9 cellular contexts compared by ENCODE assay signal in the genomic region with DNA sequence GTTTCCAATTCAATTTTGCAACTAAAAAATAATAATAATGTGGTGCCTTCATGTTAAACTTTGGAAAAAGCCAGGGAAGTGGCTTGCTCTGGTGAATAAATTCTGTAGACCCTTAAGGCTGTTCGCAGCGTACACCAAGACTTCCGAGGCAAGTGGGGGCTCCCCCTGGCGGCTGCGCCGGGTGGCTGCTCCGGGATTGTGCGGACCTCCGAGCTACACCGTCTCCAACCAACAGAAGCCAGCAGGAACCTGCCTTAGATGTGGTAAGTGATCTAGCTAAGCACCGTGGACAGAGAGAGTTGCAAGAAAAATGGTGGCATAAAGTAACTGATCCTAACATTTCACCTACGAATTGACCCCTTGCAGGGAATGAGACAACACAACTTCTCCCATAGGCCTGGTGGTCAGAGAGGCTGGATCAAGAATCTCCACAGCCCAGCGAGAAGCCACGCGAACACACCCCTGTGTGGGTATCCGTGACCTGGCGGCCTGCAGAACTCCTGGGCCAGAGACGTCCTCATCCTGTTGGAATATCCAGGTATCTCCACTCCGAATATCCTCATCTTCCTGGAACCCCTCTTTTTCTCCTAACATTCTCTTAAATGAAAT.
DNase-seq lines count a peak whose midpoint lies in the region; ATAC-seq and TF ChIP-seq lines count a peak whose summit lies in the region.
"Had no signal": no experiment of that assay in that cellular context is flagged by ENCODE, and none has a peak within 500 bp of the region (broad histone marks: within the 10 kb centered on the region; RNA-seq: fewer than 3 reads in every experiment).

No MANE protein-coding gene starts in this region.

- H3K4me3 Mint-ChIP-seq in GM23338, result peak overlapping the region; percentile 78

- no peak overlapping the region for H3K27ac ChIP-seq in GM23338 (ENCODE audit: low read depth)

- H3K27ac Mint-ChIP-seq in GM23338, result no peak overlapping the region
- H3K27ac Mint-ChIP-seq: activated naive CD4-positive, alpha-beta T cell treated with anti-CD3 and anti-CD28 coated beads, Interleukin-2, amount 50 U/mL, for 72 hours had no signal

- H3K36me3 Mint-ChIP-seq in GM23338 (ENCODE audit: low read depth), result peaks cover 19% of the 10 kb centered on the region
- H3K36me3 Mint-ChIP-seq: activated naive CD4-positive, alpha-beta T cell treated with anti-CD3 and anti-CD28 coated beads, Interleukin-2, amount 50 U/mL, for 72 hours had no signal

- peaks cover 4% of the 10 kb centered on the region for H3K27me3 Mint-ChIP-seq in GM23338 (ENCODE audit: insufficient read depth, low read depth, poor library complexity)

- H3K4me3 ChIP-seq in GM23338, result peak overlapping the region; percentile 50

- H3K4me1 Mint-ChIP-seq in GM23338, result peaks cover 3% of the 10 kb centered on the region

- TF ChIP-seq POLR2A in erythroblast (IDR thresholded peaks at IDR 0.05; ENCODE audit: low read length), result no peak

- DNase-seq in ELR (ENCODE audit: low read depth), result peak; percentile 53
- DNase-seq in GM23338 (ENCODE audit: low spot score), result peak; percentile 83
- DNase-seq in NAMALWA (ENCODE audit: low spot score), result peak; percentile 44
- DNase-seq in activated CD8-positive, alpha-beta memory T cell treated with anti-CD3 and anti-CD28 coated beads for 24 hours, result peak; percentile 75
- DNase-seq in erythroblast (lab: John Stamatoyannopoulos, UW), result peak; percentile 39 to 56
- DNase-seq in mucosa of gallbladder (ENCODE audit: low spot score), result peak; percentile 78
- DNase-seq in stimulated activated CD8-positive, alpha-beta memory T cell treated with anti-CD3 and anti-CD28 coated beads, Interleukin-7, amount 100 ng/mL, for 24 hours (ENCODE audit: low read depth), result peak; percentile 38
- DNase-seq in NK-92 treated with Interleukin-12 subunit alpha and Interleukin-12 subunit beta, amount 100 ng/mL, for 24 hours (lab: John Stamatoyannopoulos, UW), result no peak

- peak overlapping the region; percentile 78 for H3K4me2 ChIP-seq in GM23338

- H2AFZ ChIP-seq in GM23338, result peak overlapping the region; percentile 89

- H3K36me3 ChIP-seq in GM23338 (ENCODE audit: insufficient read depth), result 0 out of 2 replicates have a peak, but pooled peaks cover 6% of the 10 kb centered on the region

- H3K9me2 ChIP-seq in GM23338 (ENCODE audit: insufficient read depth), result peaks cover 2% of the 10 kb centered on the region

- peak; percentile 90 to 95 for TF ChIP-seq CTCF in GM23338 (conservative IDR thresholded peaks at IDR 0.05; ENCODE audit: low read depth in 2 of 2)

- no peaks in the 10 kb centered on the region for H3K79me2 ChIP-seq in GM23338 (replicated peaks; ENCODE audit: insufficient read depth)

- no peaks in the 10 kb centered on the region for H3F3A ChIP-seq in GM23338 (replicated peaks; ENCODE audit: low read depth)

- H3K4me1 ChIP-seq in GM23338 (ENCODE audit: insufficient read depth), result no peaks in the 10 kb centered on the region

- H3K27me3 ChIP-seq in GM23338 (ENCODE audit: insufficient read depth), result no peaks in the 10 kb centered on the region

- no peaks in the 10 kb centered on the region for H4K20me1 ChIP-seq in GM23338 (replicated peaks; ENCODE audit: insufficient read depth)

- peaks cover 25% of the 10 kb centered on the region for H3K9me3 Mint-ChIP-seq in GM23338

- peak; percentile 100 for ATAC-seq in GM23338

TF ChIP-seq in GM23338, 12 proteins besides CTCF, POLR2A, EP300 and RAD21:
- TF ChIP-seq NANOG (IDR thresholded peaks at IDR 0.05; ENCODE audit: borderline replicate concordance) (no peak), CREB1 (CRISPR knock-in tag; IDR thresholded peaks at IDR 0.05; ENCODE audit: low read depth) (no peak), STAT1 (IDR thresholded peaks at IDR 0.05; ENCODE audit: unreplicated experiment) (no peak)
- TF ChIP-seq, protein P1, sequence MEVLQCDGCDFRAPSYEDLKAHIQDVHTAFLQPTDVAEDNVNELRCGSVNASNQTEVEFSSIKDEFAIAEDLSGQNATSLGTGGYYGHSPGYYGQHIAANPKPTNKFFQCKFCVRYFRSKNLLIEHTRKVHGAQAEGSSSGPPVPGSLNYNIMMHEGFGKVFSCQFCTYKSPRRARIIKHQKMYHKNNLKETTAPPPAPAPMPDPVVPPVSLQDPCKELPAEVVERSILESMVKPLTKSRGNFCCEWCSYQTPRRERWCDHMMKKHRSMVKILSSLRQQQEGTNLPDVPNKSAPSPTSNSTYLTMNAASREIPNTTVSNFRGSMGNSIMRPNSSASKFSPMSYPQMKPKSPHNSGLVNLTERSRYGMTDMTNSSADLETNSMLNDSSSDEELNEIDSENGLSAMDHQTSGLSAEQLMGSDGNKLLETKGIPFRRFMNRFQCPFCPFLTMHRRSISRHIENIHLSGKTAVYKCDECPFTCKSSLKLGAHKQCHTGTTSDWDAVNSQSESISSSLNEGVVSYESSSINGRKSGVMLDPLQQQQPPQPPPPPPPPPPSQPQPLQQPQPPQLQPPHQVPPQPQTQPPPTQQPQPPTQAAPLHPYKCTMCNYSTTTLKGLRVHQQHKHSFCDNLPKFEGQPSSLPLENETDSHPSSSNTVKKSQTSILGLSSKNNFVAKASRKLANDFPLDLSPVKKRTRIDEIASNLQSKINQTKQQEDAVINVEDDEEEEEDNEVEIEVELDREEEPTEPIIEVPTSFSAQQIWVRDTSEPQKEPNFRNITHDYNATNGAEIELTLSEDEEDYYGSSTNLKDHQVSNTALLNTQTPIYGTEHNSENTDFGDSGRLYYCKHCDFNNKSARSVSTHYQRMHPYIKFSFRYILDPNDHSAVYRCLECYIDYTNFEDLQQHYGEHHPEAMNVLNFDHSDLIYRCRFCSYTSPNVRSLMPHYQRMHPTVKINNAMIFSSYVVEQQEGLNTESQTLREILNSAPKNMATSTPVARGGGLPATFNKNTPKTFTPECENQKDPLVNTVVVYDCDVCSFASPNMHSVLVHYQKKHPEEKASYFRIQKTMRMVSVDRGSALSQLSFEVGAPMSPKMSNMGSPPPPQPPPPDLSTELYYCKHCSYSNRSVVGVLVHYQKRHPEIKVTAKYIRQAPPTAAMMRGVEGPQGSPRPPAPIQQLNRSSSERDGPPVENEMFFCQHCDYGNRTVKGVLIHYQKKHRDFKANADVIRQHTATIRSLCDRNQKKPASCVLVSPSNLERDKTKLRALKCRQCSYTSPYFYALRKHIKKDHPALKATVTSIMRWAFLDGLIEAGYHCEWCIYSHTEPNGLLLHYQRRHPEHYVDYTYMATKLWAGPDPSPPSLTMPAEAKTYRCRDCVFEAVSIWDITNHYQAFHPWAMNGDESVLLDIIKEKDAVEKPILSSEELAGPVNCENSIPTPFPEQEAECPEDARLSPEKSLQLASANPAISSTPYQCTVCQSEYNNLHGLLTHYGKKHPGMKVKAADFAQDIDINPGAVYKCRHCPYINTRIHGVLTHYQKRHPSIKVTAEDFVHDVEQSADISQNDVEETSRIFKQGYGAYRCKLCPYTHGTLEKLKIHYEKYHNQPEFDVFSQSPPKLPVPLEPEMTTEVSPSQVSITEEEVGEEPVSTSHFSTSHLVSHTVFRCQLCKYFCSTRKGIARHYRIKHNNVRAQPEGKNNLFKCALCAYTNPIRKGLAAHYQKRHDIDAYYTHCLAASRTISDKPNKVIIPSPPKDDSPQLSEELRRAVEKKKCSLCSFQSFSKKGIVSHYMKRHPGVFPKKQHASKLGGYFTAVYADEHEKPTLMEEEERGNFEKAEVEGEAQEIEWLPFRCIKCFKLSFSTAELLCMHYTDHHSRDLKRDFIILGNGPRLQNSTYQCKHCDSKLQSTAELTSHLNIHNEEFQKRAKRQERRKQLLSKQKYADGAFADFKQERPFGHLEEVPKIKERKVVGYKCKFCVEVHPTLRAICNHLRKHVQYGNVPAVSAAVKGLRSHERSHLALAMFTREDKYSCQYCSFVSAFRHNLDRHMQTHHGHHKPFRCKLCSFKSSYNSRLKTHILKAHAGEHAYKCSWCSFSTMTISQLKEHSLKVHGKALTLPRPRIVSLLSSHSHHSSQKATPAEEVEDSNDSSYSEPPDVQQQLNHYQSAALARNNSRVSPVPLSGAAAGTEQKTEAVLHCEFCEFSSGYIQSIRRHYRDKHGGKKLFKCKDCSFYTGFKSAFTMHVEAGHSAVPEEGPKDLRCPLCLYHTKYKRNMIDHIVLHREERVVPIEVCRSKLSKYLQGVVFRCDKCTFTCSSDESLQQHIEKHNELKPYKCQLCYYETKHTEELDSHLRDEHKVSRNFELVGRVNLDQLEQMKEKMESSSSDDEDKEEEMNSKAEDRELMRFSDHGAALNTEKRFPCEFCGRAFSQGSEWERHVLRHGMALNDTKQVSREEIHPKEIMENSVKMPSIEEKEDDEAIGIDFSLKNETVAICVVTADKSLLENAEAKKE (CRISPR knock-in tag; IDR thresholded peaks at IDR 0.05), result 0 out of 2 replicates have a peak, but pooled peaks have one; percentile 68
- TF ChIP-seq, protein P2, sequence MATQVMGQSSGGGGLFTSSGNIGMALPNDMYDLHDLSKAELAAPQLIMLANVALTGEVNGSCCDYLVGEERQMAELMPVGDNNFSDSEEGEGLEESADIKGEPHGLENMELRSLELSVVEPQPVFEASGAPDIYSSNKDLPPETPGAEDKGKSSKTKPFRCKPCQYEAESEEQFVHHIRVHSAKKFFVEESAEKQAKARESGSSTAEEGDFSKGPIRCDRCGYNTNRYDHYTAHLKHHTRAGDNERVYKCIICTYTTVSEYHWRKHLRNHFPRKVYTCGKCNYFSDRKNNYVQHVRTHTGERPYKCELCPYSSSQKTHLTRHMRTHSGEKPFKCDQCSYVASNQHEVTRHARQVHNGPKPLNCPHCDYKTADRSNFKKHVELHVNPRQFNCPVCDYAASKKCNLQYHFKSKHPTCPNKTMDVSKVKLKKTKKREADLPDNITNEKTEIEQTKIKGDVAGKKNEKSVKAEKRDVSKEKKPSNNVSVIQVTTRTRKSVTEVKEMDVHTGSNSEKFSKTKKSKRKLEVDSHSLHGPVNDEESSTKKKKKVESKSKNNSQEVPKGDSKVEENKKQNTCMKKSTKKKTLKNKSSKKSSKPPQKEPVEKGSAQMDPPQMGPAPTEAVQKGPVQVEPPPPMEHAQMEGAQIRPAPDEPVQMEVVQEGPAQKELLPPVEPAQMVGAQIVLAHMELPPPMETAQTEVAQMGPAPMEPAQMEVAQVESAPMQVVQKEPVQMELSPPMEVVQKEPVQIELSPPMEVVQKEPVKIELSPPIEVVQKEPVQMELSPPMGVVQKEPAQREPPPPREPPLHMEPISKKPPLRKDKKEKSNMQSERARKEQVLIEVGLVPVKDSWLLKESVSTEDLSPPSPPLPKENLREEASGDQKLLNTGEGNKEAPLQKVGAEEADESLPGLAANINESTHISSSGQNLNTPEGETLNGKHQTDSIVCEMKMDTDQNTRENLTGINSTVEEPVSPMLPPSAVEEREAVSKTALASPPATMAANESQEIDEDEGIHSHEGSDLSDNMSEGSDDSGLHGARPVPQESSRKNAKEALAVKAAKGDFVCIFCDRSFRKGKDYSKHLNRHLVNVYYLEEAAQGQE (IDR thresholded peaks at IDR 0.05; ENCODE audit: unreplicated experiment), result peak; percentile 31
